ENCODE assay signal across 16 cellular contexts in the genomic region with DNA sequence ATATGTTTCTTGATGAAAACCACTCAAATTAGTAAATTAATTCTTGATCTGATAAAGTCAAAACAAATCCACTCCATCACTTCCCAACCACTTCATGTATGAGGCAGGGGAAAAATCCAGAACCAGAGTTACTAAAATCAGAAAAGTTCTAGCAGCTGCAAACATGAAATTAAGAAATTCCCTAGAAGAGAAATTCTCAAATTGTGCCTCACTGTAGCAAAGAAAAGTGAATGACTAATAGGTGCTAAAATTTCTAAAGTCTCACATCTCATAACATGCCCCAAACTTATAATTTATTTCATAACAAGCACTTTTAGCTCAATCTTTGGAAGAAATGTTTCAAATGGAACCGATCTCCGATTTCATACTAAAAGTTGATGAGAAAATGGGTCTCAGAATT.
DNase-seq lines count a peak whose midpoint lies in the region; ATAC-seq and TF ChIP-seq lines count a peak whose summit lies in the region.
"Had no signal": no experiment of that assay in that cellular context is flagged by ENCODE, and none has a peak within 500 bp of the region (broad histone marks: within the 10 kb centered on the region; RNA-seq: fewer than 3 reads in every experiment).

No MANE protein-coding gene starts in this region.

- peaks cover 40% of the 10 kb centered on the region for H3K36me3 Mint-ChIP-seq in activated CD8-positive, alpha-beta T cell treated with anti-CD3 and anti-CD28 coated beads for 36 hours (ENCODE audit: low read depth)
- H3K36me3 Mint-ChIP-seq in activated CD8-positive, alpha-beta T cell treated with anti-CD3 and anti-CD28 coated beads, Interleukin-2, amount 10 ng/mL, durations not matched to agents 7 days and 5 days (ENCODE audit: low read depth) = peaks cover 24% of the 10 kb centered on the region
- peaks cover 65% of the 10 kb centered on the region for H3K36me3 Mint-ChIP-seq in stimulated activated naive CD8-positive, alpha-beta T cell treated with anti-CD3 and anti-CD28 coated beads, Interleukin-15, Interleukin-2, amounts not matched to agents 100 ng/mL and 50 ng/mL, for 24 hours (ENCODE audit: low read depth)

- intact Hi-C loops in activated CD8-positive, alpha-beta T cell treated with anti-CD3 and anti-CD28 coated beads for 36 hours (cut with micrococcal nuclease) = no loop called here

- POLR2A ChIA-PET in activated CD8-positive, alpha-beta T cell treated with anti-CD3 and anti-CD28 coated beads for 36 hours (lab: Charles Lee) = no interaction called here
- POLR2A ChIA-PET in activated CD8-positive, alpha-beta T cell treated with anti-CD3 and anti-CD28 coated beads, Interleukin-2, amount 10 ng/mL, durations not matched to agents 7 days and 5 days (lab: Charles Lee) = no interaction called here

- CTCF ChIA-PET in activated CD8-positive, alpha-beta T cell treated with anti-CD3 and anti-CD28 coated beads for 36 hours (lab: Charles Lee) = interaction anchor here (1.3 kb wide), 1 partner anchor 47 kb away, joined by 4 read pairs; no protein-coding TSS in a partner anchor
- CTCF ChIA-PET in activated CD8-positive, alpha-beta T cell treated with anti-CD3 and anti-CD28 coated beads, Interleukin-2, amount 10 ng/mL, durations not matched to agents 7 days and 5 days (lab: Charles Lee) = no interaction called here

- H3K4me1 Mint-ChIP-seq in activated CD8-positive, alpha-beta T cell treated with anti-CD3 and anti-CD28 coated beads for 36 hours (ENCODE audit: low read depth) = peaks cover 63% of the 10 kb centered on the region
- H3K4me1 Mint-ChIP-seq in activated CD8-positive, alpha-beta T cell treated with anti-CD3 and anti-CD28 coated beads, Interleukin-2, amount 10 ng/mL, durations not matched to agents 7 days and 5 days (ENCODE audit: low read depth) = peaks cover 14% of the 10 kb centered on the region
- peaks cover 78% of the 10 kb centered on the region for H3K4me1 Mint-ChIP-seq in stimulated activated naive CD8-positive, alpha-beta T cell treated with anti-CD3 and anti-CD28 coated beads, Interleukin-15, Interleukin-2, amounts not matched to agents 100 ng/mL and 50 ng/mL, for 24 hours (ENCODE audit: low read depth)

- no peak for ATAC-seq in activated CD8-positive, alpha-beta T cell treated with anti-CD3 and anti-CD28 coated beads for 36 hours
- no peak for ATAC-seq in activated CD8-positive, alpha-beta T cell treated with anti-CD3 and anti-CD28 coated beads, Interleukin-2, amount 10 ng/mL, durations not matched to agents 7 days and 5 days
- no peak for ATAC-seq in stimulated activated naive CD8-positive, alpha-beta T cell treated with anti-CD3 and anti-CD28 coated beads, Interleukin-15, Interleukin-2, amounts not matched to agents 100 U/mL and 50 U/mL, for 24 hours

- peaks cover 8% of the 10 kb centered on the region for H3K9me3 Mint-ChIP-seq in activated CD8-positive, alpha-beta T cell treated with anti-CD3 and anti-CD28 coated beads for 36 hours
- H3K9me3 Mint-ChIP-seq in activated CD8-positive, alpha-beta T cell treated with anti-CD3 and anti-CD28 coated beads, Interleukin-2, amount 10 ng/mL, durations not matched to agents 7 days and 5 days (ENCODE audit: insufficient read depth) = no peaks in the 10 kb centered on the region
- peaks cover 4% of the 10 kb centered on the region for H3K9me3 Mint-ChIP-seq in stimulated activated naive CD8-positive, alpha-beta T cell treated with anti-CD3 and anti-CD28 coated beads, Interleukin-15, Interleukin-2, amounts not matched to agents 100 ng/mL and 50 ng/mL, for 24 hours

- peak overlapping the region; percentile 76 for H3K27ac Mint-ChIP-seq in activated CD8-positive, alpha-beta T cell treated with anti-CD3 and anti-CD28 coated beads for 36 hours
- H3K27ac Mint-ChIP-seq in activated CD8-positive, alpha-beta T cell treated with anti-CD3 and anti-CD28 coated beads, Interleukin-2, amount 10 ng/mL, durations not matched to agents 7 days and 5 days = no peak overlapping the region
- H3K27ac Mint-ChIP-seq in stimulated activated naive CD8-positive, alpha-beta T cell treated with anti-CD3 and anti-CD28 coated beads, Interleukin-15, Interleukin-2, amounts not matched to agents 100 ng/mL and 50 ng/mL, for 24 hours = peak overlapping the region; percentile 82

- H3K4me3 Mint-ChIP-seq in activated CD8-positive, alpha-beta T cell treated with anti-CD3 and anti-CD28 coated beads for 36 hours = no peak overlapping the region
- H3K4me3 Mint-ChIP-seq in activated CD8-positive, alpha-beta T cell treated with anti-CD3 and anti-CD28 coated beads, Interleukin-2, amount 10 ng/mL, durations not matched to agents 7 days and 5 days = no peak overlapping the region
- H3K4me3 Mint-ChIP-seq in stimulated activated naive CD8-positive, alpha-beta T cell treated with anti-CD3 and anti-CD28 coated beads, Interleukin-15, Interleukin-2, amounts not matched to agents 100 ng/mL and 50 ng/mL, for 24 hours = peak overlapping the region; percentile 7
- H3K4me3 Mint-ChIP-seq: CD4-positive, CD25-positive, alpha-beta regulatory T cell had no signal

- no peak for TF ChIP-seq CTCF in activated CD8-positive, alpha-beta T cell treated with anti-CD3 and anti-CD28 coated beads for 36 hours (IDR thresholded peaks at IDR 0.05)

- H3K27me3 Mint-ChIP-seq in activated CD8-positive, alpha-beta T cell treated with anti-CD3 and anti-CD28 coated beads for 36 hours = no peaks in the 10 kb centered on the region
- no peaks in the 10 kb centered on the region for H3K27me3 Mint-ChIP-seq in activated CD8-positive, alpha-beta T cell treated with anti-CD3 and anti-CD28 coated beads, Interleukin-2, amount 10 ng/mL, durations not matched to agents 7 days and 5 days (ENCODE audit: low read depth)
- H3K27me3 Mint-ChIP-seq in stimulated activated naive CD8-positive, alpha-beta T cell treated with anti-CD3 and anti-CD28 coated beads, Interleukin-15, Interleukin-2, amounts not matched to agents 100 ng/mL and 50 ng/mL, for 24 hours = no peaks in the 10 kb centered on the region
- H3K27me3 Mint-ChIP-seq: CD4-positive, CD25-positive, alpha-beta regulatory T cell had no signal

- no peak for DNase-seq in activated CD8-positive, alpha-beta T cell treated with anti-CD3 and anti-CD28 coated beads for 36 hours
- DNase-seq in activated CD8-positive, alpha-beta T cell treated with anti-CD3 and anti-CD28 coated beads, Interleukin-2, amount 10 ng/mL, durations not matched to agents 7 days and 5 days = no peak
- no peak for DNase-seq in stimulated activated naive CD8-positive, alpha-beta T cell treated with anti-CD3 and anti-CD28 coated beads, Interleukin-15, Interleukin-2, amounts not matched to agents 100 U/mL and 50 U/mL, for 24 hours
- DNase-seq in inferior parietal cortex (ENCODE audit: extremely low spot score) = peak; percentile 45
- no peak for DNase-seq in NCI-H2171 (lab: John Stamatoyannopoulos, UW)
- no peak for DNase-seq in activated effector memory CD4-positive, alpha-beta T cell treated with anti-CD3 and anti-CD28 coated beads, Interleukin-2, amount 50 U/mL, for 16 hours
- DNase-seq: BE2C; CD4-positive, CD25-positive, alpha-beta regulatory T cell; COR-L47; DND-41; NCI-H1092 treated with DMSO at 0.1 percent for 48 hours; NCI-H2107; NCI-H2227 treated with DMSO at 0.1 percent for 48 hours; NCI-H510A treated with DMSO at 0.1 percent for 48 hours; NCI-H774 had no signal
